8 cellular contexts compared by ENCODE assay signal in genomic region chr2:68157402-68158133, GRCh38. TPM values are rescaled to one million over a fixed set of nuclear protein-coding genes. Genes with fewer than 3 reads are reported as not detected.
DNase-seq lines count a peak whose midpoint lies in the region; ATAC-seq, FAIRE-seq and TF ChIP-seq lines count a peak whose summit lies in the region.

Gene PNO1 (plus strand): TSS chr2:68157888. CDS start chr2:68157935, 47 bp downstream.

- H2BK12ac ChIP-seq in H1 (ENCODE audit: low read depth, low read length): peak within 1 kb of the TSS; percentile 88; the same call in 1 of the 2 replicates

- peak within 1 kb of the TSS; percentile 99 for H3K4me3 Mint-ChIP-seq in memory B cell

- peaks cover 6 to 50% of the 10 kb centered on the region in 2 experiments for H3K79me2 ChIP-seq in H1 (ENCODE audit: control insufficient read depth in 1 of 2, insufficient read depth in 2 of 2, low read length in 2 of 2)

- peak within 1 kb of the TSS; percentile 82 to 85 for H3K4me2 ChIP-seq in H1 (ENCODE audit: insufficient read depth in 1 of 2, low read depth in 2 of 2, low read length in 2 of 2)

- 0 out of 3 replicates have a peak, but pooled peaks of 1 of the 2 experiments have one; percentile 3 for TF ChIP-seq EP300 in H1 (IDR thresholded peaks at IDR 0.05; ENCODE audit: borderline replicate concordance in 1 of 2, low read depth in 2 of 2, low read length in 2 of 2)

- WGBS in H1 (ENCODE audit: extremely low coverage in 1 of 2, insufficient coverage in 1 of 2, insufficient read length in 1 of 2, insufficient replicate concordance in 2 of 2, low coverage in 1 of 2, low lambda C conversion rate in 2 of 2, missing lambda C conversion rate in 1 of 2), 2 experiments: 1% methylated on average over 38 of the region's 44 CpGs; no CpG with 5 or more reads in 1 of the 2 experiments

- H3K4me3 ChIP-seq in H1 (ENCODE audit: extremely low read depth in 1 of 4, insufficient read depth in 2 of 4, low read depth in 3 of 4, low read length in 4 of 4): peak within 1 kb of the TSS; percentile 91 to 99 (median 95)

- POLR2A ChIA-PET in H1 (lab: Charles Lee; ENCODE audit: partially characterized antibody): interaction anchor here (0.6 to 3.7 kb wide), 24 partner anchors 12 to 309 kb away, joined by 3 to 57 read pairs (median 4); partner anchors contain the start of genes APLF, C1D, CNRIP1 and FBXO48

- H3K23ac ChIP-seq in H1 (ENCODE audit: insufficient read length): no peak within 1 kb of the TSS

- peak within 1 kb of the TSS; percentile 35 for H3K56ac ChIP-seq in H1 (replicated peaks; ENCODE audit: insufficient read length, low read depth, low read length)

- no peak within 1 kb of the TSS for H2AK5ac ChIP-seq in H1 (ENCODE audit: low read depth, low read length)

- peak within 1 kb of the TSS; percentile 93; the same call in 1 of the 2 replicates for H4K8ac ChIP-seq in H1 (ENCODE audit: extremely low read depth, insufficient read depth, low read length)

- no peak within 1 kb of the TSS for H2BK120ac ChIP-seq in H1 (replicated peaks; ENCODE audit: low read depth, low read length)

- H3K27ac Mint-ChIP-seq in memory B cell: peak within 1 kb of the TSS; percentile 100

- peak within 1 kb of the TSS; percentile 100 for H3K27ac ChIP-seq in H1 (ENCODE audit: low read depth, low read length)

- ATAC-seq in GM21367 (IDR thresholded peaks at IDR 0.05; ENCODE audit: unreplicated experiment) (peak; percentile 73), memory B cell (ENCODE audit: low read depth) (peak; percentile 90)

- H3K4me1 ChIP-seq in H1 (replicated peaks in 1 of 4; ENCODE audit: control insufficient read depth in 3 of 4, insufficient read depth in 4 of 4, low read length in 3 of 4): peaks cover 0 to 2% (median 1%) of the 10 kb centered on the region in 4 experiments; a peak in 2 of 7 replicates

- H4K91ac ChIP-seq in H1 (replicated peaks; ENCODE audit: insufficient read length, low read length): peak within 1 kb of the TSS; percentile 70

- H3K18ac ChIP-seq in H1 (ENCODE audit: extremely low read depth, low read length): peak within 1 kb of the TSS; percentile 93

- H3K27me3 ChIP-seq in H1 (replicated peaks in 1 of 4; ENCODE audit: control insufficient read depth in 3 of 4, extremely low read depth in 1 of 4, insufficient read depth in 3 of 4, low read length in 3 of 4): no peaks in the 10 kb centered on the region

- H3K36me3 ChIP-seq in H1 (ENCODE audit: control insufficient read depth in 2 of 4, insufficient read depth in 4 of 4, low read length in 3 of 4): peaks cover 5 to 29% (median 24%) of the 10 kb centered on the region in 4 experiments; a peak in 6 of 8 replicates

- H2BK5ac ChIP-seq in H1 (ENCODE audit: low read depth, low read length): peak within 1 kb of the TSS; percentile 98

- H3K79me1 ChIP-seq in H1 (ENCODE audit: low read depth, low read length): peaks cover 4% of the 10 kb centered on the region

- no peaks in the 10 kb centered on the region for H3K9me3 ChIP-seq in H1 (ENCODE audit: insufficient read depth in 2 of 2, low read depth in 1 of 2, low read length in 1 of 2)

- peak within 1 kb of the TSS; percentile 88 to 98 (median 96) for H3K9ac ChIP-seq in H1 (replicated peaks in 1 of 4; ENCODE audit: extremely low read depth in 1 of 4, low read depth in 3 of 4, low read length in 3 of 4)

- H3K4me1 Mint-ChIP-seq in memory B cell: peaks cover 22% of the 10 kb centered on the region

- peaks cover 0 to 2% of the 10 kb centered on the region in 2 experiments for H4K20me1 ChIP-seq in H1 (replicated peaks in 1 of 2; ENCODE audit: control insufficient read depth in 1 of 2, insufficient read depth in 2 of 2, low read length in 2 of 2)

- CTCF ChIA-PET in H1 (lab: Charles Lee; ENCODE audit: partially characterized antibody): interaction anchor here (0.6 to 2.9 kb wide), 10 partner anchors 9 to 1837 kb away, joined by 3 to 11 read pairs (median 4); no protein-coding TSS in a partner anchor

- H3K4ac ChIP-seq in H1 (replicated peaks; ENCODE audit: insufficient read length, low read depth, low read length): peak within 1 kb of the TSS; percentile 39

- no peak within 1 kb of the TSS for H2BK15ac ChIP-seq in H1 (ENCODE audit: low read length)

- peak within 1 kb of the TSS; percentile 87 for H4K5ac ChIP-seq in H1 (ENCODE audit: insufficient read length, low read depth, low read length)

- peak within 1 kb of the TSS; percentile 99 for H2AFZ ChIP-seq in H1 (ENCODE audit: low read length)

- peak; percentile 70 to 75 for TF ChIP-seq POLR2A in H1 (IDR thresholded peaks at IDR 0.05; ENCODE audit: control extremely low read depth in 1 of 2, low read depth in 2 of 2, low read length in 2 of 2)

- H2BK20ac ChIP-seq in H1 (ENCODE audit: low read length): no peak within 1 kb of the TSS; the same call in 1 of the 2 replicates

- peak; percentile 54 for FAIRE-seq in HTR-8/SVneo (lab: Jason Lieb, UNC)
- peak; percentile 36 for FAIRE-seq in H1 (lab: Jason Lieb, UNC)

- no peaks in the 10 kb centered on the region for H3K27me3 Mint-ChIP-seq in memory B cell

- peak; percentile 97 for DNase-seq in COLO829 (ENCODE audit: low spot score)
- peak; percentile 95 for DNase-seq in HTR-8/SVneo (ENCODE audit: insufficient read length, low spot score)
- peak; percentile 92 for DNase-seq in NOMO-1 treated with dmso at 0.1 percent for 144 hours (lab: John Stamatoyannopoulos, UW; ENCODE audit: unreplicated experiment)
- peak; percentile 88 to 94 (median 94) for DNase-seq in activated CD8-positive, alpha-beta memory T cell treated with anti-CD3 and anti-CD28 coated beads for 48 hours (ENCODE audit: low read depth in 2 of 3, low spot score in 2 of 3)
- peak; percentile 86 to 96 for DNase-seq in H1 (ENCODE audit: low read depth in 1 of 2, low spot score in 2 of 2)
- DNase-seq in memory B cell (ENCODE audit: low spot score in 2 of 2): peak; percentile 98
- peak; percentile 90 for DNase-seq in stimulated activated CD8-positive, alpha-beta memory T cell treated with anti-CD3 and anti-CD28 coated beads, Interleukin-12 subunit alpha, Interleukin-12 subunit beta, amount 100 ng/mL, for 24 hours (ENCODE audit: extremely low read depth)

- no peak within 1 kb of the TSS for H3K14ac ChIP-seq in H1 (ENCODE audit: insufficient read length)

- no peaks in the 10 kb centered on the region for H3K9me3 Mint-ChIP-seq in memory B cell

- no peak for TF ChIP-seq CTCF in H1 (IDR thresholded peaks at IDR 0.05; ENCODE audit: control extremely low read depth in 1 of 3, insufficient read depth in 1 of 3, low read depth in 1 of 3, low read length in 3 of 3)

- TF ChIP-seq RAD21 in H1 (IDR thresholded peaks at IDR 0.05 in 1 of 2, conservative IDR thresholded peaks at IDR 0.05 in 1 of 2; ENCODE audit: low read depth in 2 of 2, low read length in 2 of 2): no peak

- H3K23me2 ChIP-seq in H1 (ENCODE audit: low read depth, low read length): peaks cover 4% of the 10 kb centered on the region

- H3K36me3 Mint-ChIP-seq in memory B cell: peaks cover 15% of the 10 kb centered on the region

TF ChIP-seq in H1, 55 proteins besides CTCF, POLR2A, EP300 and RAD21 (continues in another document):
- TF ChIP-seq YY1 (IDR thresholded peaks at IDR 0.05; ENCODE audit: low read depth, low read length) (no peak), KDM1A (IDR thresholded peaks at IDR 0.05; ENCODE audit: borderline replicate concordance, low read length) (no peak), CHD2 (IDR thresholded peaks at IDR 0.05; ENCODE audit: low read length) (no peak), MAFK (IDR thresholded peaks at IDR 0.05; ENCODE audit: low read depth, low read length) (no peak), SIX5 (IDR thresholded peaks at IDR 0.05; ENCODE audit: low read depth, low read length) (no peak), EGR1 (IDR thresholded peaks at IDR 0.05; ENCODE audit: borderline replicate concordance, low read depth, low read length) (no peak), SP1 (IDR thresholded peaks at IDR 0.05; ENCODE audit: low read depth, low read length) (peak; percentile 61; the same call in 1 of the 2 replicates), RNF2 (IDR thresholded peaks at IDR 0.05; ENCODE audit: borderline replicate concordance, low read depth, low read length, missing control alignments, poor library complexity, severe bottlenecking) (no peak), ZNF274 (IDR thresholded peaks at IDR 0.05; ENCODE audit: borderline replicate concordance, extremely low read depth, low read length) (no peak), BACH1 (IDR thresholded peaks at IDR 0.05; ENCODE audit: low read length) (no peak), JUND (IDR thresholded peaks at IDR 0.05; ENCODE audit: low read length) (no peak), GABPA (IDR thresholded peaks at IDR 0.05; ENCODE audit: borderline replicate concordance, insufficient read depth, low read length) (no peak)
- TF ChIP-seq, protein P1, sequence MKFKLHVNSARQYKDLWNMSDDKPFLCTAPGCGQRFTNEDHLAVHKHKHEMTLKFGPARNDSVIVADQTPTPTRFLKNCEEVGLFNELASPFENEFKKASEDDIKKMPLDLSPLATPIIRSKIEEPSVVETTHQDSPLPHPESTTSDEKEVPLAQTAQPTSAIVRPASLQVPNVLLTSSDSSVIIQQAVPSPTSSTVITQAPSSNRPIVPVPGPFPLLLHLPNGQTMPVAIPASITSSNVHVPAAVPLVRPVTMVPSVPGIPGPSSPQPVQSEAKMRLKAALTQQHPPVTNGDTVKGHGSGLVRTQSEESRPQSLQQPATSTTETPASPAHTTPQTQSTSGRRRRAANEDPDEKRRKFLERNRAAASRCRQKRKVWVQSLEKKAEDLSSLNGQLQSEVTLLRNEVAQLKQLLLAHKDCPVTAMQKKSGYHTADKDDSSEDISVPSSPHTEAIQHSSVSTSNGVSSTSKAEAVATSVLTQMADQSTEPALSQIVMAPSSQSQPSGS (IDR thresholded peaks at IDR 0.05; ENCODE audit: low read length): peak; percentile 25; the same call in 1 of the 2 replicates
- TF ChIP-seq, protein P2, sequence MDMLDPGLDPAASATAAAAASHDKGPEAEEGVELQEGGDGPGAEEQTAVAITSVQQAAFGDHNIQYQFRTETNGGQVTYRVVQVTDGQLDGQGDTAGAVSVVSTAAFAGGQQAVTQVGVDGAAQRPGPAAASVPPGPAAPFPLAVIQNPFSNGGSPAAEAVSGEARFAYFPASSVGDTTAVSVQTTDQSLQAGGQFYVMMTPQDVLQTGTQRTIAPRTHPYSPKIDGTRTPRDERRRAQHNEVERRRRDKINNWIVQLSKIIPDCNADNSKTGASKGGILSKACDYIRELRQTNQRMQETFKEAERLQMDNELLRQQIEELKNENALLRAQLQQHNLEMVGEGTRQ (IDR thresholded peaks at IDR 0.05; ENCODE audit: low read length): peak; percentile 40; the same call in 1 of the 2 replicates

RNA-seq across cellular contexts. Expression of gene PNO1, which starts in this region (rescaled TPM):
- total RNA-seq in H1 (2021; fragmentation: NEBNext Ultra II Directional; extraction: Animal tissue kit (Norgen Biotek cat#: 25700)): 33.2 and 34.7 TPM in 2 replicates
- polyA plus RNA-seq in H1 (2011; rRNA removed): 15.4 and 18.6 TPM in 2 replicates
- 19.6 TPM for polyA plus RNA-seq in H1 (2011; cell fraction: cytosol; rRNA removed)
- polyA plus RNA-seq in H1 (2011; cell fraction: nucleus; rRNA removed): 7.7 TPM
- 22.5 to 31.1 TPM (median 23.9 TPM) in 4 replicates for polyA plus RNA-seq in H1 (2012, experiment 1 of 2)
- 21.6 TPM for polyA plus RNA-seq in H1 (2012, experiment 2 of 2)
- polyA plus RNA-seq in H1 (2013, experiment 1 of 2): 23.9 TPM
- polyA plus RNA-seq in H1 (2013, experiment 2 of 2): 23.9 TPM
- 6.8 and 7.3 TPM in 2 replicates for polyA minus RNA-seq in H1 (2011; rRNA and poly(A)+ RNA removed)
- 16.1 TPM for polyA minus RNA-seq in H1 (2011; cell fraction: cytosol; rRNA and poly(A)+ RNA removed)
- 5.2 TPM for polyA minus RNA-seq in H1 (2011; cell fraction: nucleus; rRNA and poly(A)+ RNA removed)

Comparison
In these comparisons a context has a peak if more than half of its experiments do, and no peak if none do; other contexts are left out.
1. Peak in every context shown above with its lines: DNase-seq, ATAC-seq, H3K4me3 ChIP-seq and H3K27ac ChIP-seq.